8 cellular contexts compared by ENCODE assay signal in the genomic region with DNA sequence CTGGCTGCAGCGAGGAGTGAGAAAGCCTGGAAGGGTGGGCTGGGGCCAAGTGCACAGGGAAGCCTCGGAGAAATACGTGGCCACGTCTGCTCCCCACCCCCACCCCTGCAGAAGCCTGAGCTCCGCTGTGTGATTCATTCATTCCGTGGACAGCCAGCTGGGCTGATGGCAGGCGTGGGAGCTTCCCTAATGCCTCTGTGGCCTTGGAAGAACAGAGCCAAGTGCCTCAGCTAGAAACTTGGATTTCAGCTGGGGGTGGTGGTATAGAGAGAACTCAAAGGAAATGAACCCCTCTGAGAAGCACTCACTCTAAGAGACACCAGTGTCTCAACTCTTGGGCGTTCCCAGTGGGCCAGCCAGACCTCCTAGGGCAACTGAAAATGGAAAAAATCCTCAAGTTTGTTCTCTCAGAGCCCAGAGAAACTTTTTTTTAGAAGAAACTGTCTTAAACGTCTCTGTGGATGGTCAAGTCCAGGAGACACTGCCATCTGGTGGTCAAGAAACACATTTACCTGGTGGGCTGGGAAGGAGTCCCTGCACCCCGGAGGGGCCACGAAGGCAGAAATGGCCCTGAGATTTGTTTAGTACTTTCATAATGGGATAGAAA. TPM values are rescaled to one million over a fixed set of nuclear protein-coding genes. Genes with fewer than 3 reads are reported as not detected.
DNase-seq lines count a peak whose midpoint lies in the region; ATAC-seq and TF ChIP-seq lines count a peak whose summit lies in the region.

No MANE protein-coding gene starts in this region.

- H3K9me3 ChIP-seq in RWPE2 (ENCODE audit: severe bottlenecking) (no peaks in the 10 kb centered on the region), ovary (no peaks in the 10 kb centered on the region)

- H3K4me1 ChIP-seq in RWPE2 (ENCODE audit: insufficient read depth, poor library complexity, severe bottlenecking) (peaks cover 46% of the 10 kb centered on the region), ovary (ENCODE audit: insufficient read depth) (peaks cover 14% of the 10 kb centered on the region)

- H3K27ac ChIP-seq in RWPE2 (ENCODE audit: poor library complexity, severe bottlenecking) (peak overlapping the region; percentile 98), ovary (peak overlapping the region; percentile 38 to 50)

- no peaks in the 10 kb centered on the region for H3K9me3 Mint-ChIP-seq in activated naive CD8-positive, alpha-beta T cell treated with anti-CD3 and anti-CD28 coated beads, Interleukin-2, amount 50 U/mL, for 24 hours

- H3K36me3 Mint-ChIP-seq in activated naive CD8-positive, alpha-beta T cell treated with anti-CD3 and anti-CD28 coated beads, Interleukin-2, amount 50 U/mL, for 24 hours (ENCODE audit: low read depth) = peaks cover 23% of the 10 kb centered on the region

- no peak overlapping the region for H3K27ac Mint-ChIP-seq in activated naive CD8-positive, alpha-beta T cell treated with anti-CD3 and anti-CD28 coated beads, Interleukin-2, amount 50 U/mL, for 24 hours

- peaks cover 21% of the 10 kb centered on the region for H3K4me1 Mint-ChIP-seq in activated naive CD8-positive, alpha-beta T cell treated with anti-CD3 and anti-CD28 coated beads, Interleukin-2, amount 50 U/mL, for 24 hours

- TF ChIP-seq CTCF in RWPE2 (IDR thresholded peaks at IDR 0.05; ENCODE audit: poor library complexity, severe bottlenecking) (peak; percentile 97), ovary (IDR thresholded peaks at IDR 0.05) (peak; percentile 72 to 93 (median 93))

- intact Hi-C loops in head of caudate nucleus (cut with DNase I) (loop anchor here (10.0 kb wide), 1 partner anchor 296 kb away; the partner anchor contains the start of gene SLC36A1), ovary (cut with DNase I) (loop anchor here (2.0 to 10.0 kb wide), 5 partner anchors 78 to 296 kb away; partner anchors contain the start of gene SLC36A1 (in 3 of the 4))

- no peak for TF ChIP-seq POLR2A in ovary (IDR thresholded peaks at IDR 0.05)

- H3K4me3 Mint-ChIP-seq in activated naive CD8-positive, alpha-beta T cell treated with anti-CD3 and anti-CD28 coated beads, Interleukin-2, amount 50 U/mL, for 24 hours = no peak overlapping the region

- H3K27me3 ChIP-seq in RWPE2 (ENCODE audit: insufficient read depth, poor library complexity, severe bottlenecking) (no peaks in the 10 kb centered on the region), ovary (no peaks in the 10 kb centered on the region)

- TF ChIP-seq EP300 in ovary (IDR thresholded peaks at IDR 0.05) = no peak

- H3K36me3 ChIP-seq in RWPE2 (ENCODE audit: low read depth) (peaks cover 28% of the 10 kb centered on the region), ovary (no peaks in the 10 kb centered on the region)

- DNase-seq in COR-L47 (lab: John Stamatoyannopoulos, UW) (peak; percentile 19), RWPE2 (ENCODE audit: low spot score) (no peak), head of caudate nucleus (peak in 38 of 42 donors; percentile 17 to 86 (median 62)), ovary (peak; percentile 82 to 88 (median 87)), NCI-H2107 treated with DMSO at 0.1 percent for 48 hours (lab: John Stamatoyannopoulos, UW; ENCODE audit: unreplicated experiment) (no peak)
- peak; percentile 55 for DNase-seq in activated naive CD8-positive, alpha-beta T cell treated with anti-CD3 and anti-CD28 coated beads, Interleukin-2, amount 50 U/mL, for 24 hours

- WGBS in ovary, 3 donors = 0 to 4% (median 0%) methylated on average over 11 of the region's 11 CpGs

- H3K4me3 ChIP-seq in RWPE2 (ENCODE audit: severe bottlenecking) = no peak overlapping the region
- H3K4me3 ChIP-seq in ovary = no peak overlapping the region

- ATAC-seq in GM19372 (IDR thresholded peaks at IDR 0.05; ENCODE audit: low read depth, unreplicated experiment) (peak; percentile 67), HG03469 (IDR thresholded peaks at IDR 0.05; ENCODE audit: unreplicated experiment) (peak; percentile 48), RWPE2 (ENCODE audit: low read depth) (peak; percentile 15)
- peak; percentile 64 for ATAC-seq in activated naive CD8-positive, alpha-beta T cell treated with anti-CD3 and anti-CD28 coated beads, Interleukin-2, amount 50 U/mL, for 24 hours

- no peaks in the 10 kb centered on the region for H3K27me3 Mint-ChIP-seq in activated naive CD8-positive, alpha-beta T cell treated with anti-CD3 and anti-CD28 coated beads, Interleukin-2, amount 50 U/mL, for 24 hours

RNA-seq across cellular contexts. Expression of gene ATOX1, which starts 18.0 kb away (rescaled TPM):
- total RNA-seq in ovary = 10 to 100 TPM; 23.0 to 86.6 (median 48.3) TPM
- 10 to 100 TPM; 72.8 to 73.1 TPM for polyA plus RNA-seq in ovary

RNA-seq across cellular contexts. Expression of gene G3BP1, which starts 31.3 kb away (rescaled TPM):
- total RNA-seq in ovary = 100 to 1,000 TPM in 5 of 7 donors, 10 to 100 TPM in 2; 70.2 to 224 (median 160) TPM
- 10 to 100 TPM; 31.0 to 79.2 TPM for polyA plus RNA-seq in ovary

RNA-seq across cellular contexts. Expression of gene SPARC, which starts 53.7 kb away (rescaled TPM):
- total RNA-seq in ovary = 1,000 to 10,000 TPM in 1 of 7 donors, 100 to 1,000 TPM in 6; 220 to 1,059 (median 717) TPM
- 1,000 to 10,000 TPM in 1 of 2 donors, 100 to 1,000 TPM in 1; 924 to 2,564 TPM for polyA plus RNA-seq in ovary

Comparison
In these comparisons a context has a peak if more than half of its experiments do, and no peak if none do; other contexts are left out.
1. DNase-seq: peak in COR-L47 (single experiment), activated naive CD8-positive, alpha-beta T cell treated with anti-CD3 and anti-CD28 coated beads, Interleukin-2, amount 50 U/mL, for 24 hours (single experiment), head of caudate nucleus (38 of 42) and ovary (5 of 5); none in RWPE2 (single experiment) and NCI-H2107 treated with DMSO at 0.1 percent for 48 hours (single experiment).
2. ATAC-seq: peak in every context shown above with its lines; median percentile 67 in GM19372; 64 in activated naive CD8-positive, alpha-beta T cell treated with anti-CD3 and anti-CD28 coated beads, Interleukin-2, amount 50 U/mL, for 24 hours; 48 in HG03469; 15 in RWPE2.